ENCODE assay signal across 1 cellular context in genomic region chr14:50060871-50061663, GRCh38.
TF ChIP-seq lines count a peak whose summit lies in the region.

No MANE protein-coding gene starts in this region.

TF ChIP-seq in K562, 482 proteins besides CTCF, POLR2A, EP300 and RAD21 (continued from another document and continues in another):
- TF ChIP-seq ZNF592 (IDR thresholded peaks at IDR 0.05) (peak; percentile 92), CTBP1 (IDR thresholded peaks at IDR 0.05; ENCODE audit: borderline replicate concordance) (peak; percentile 63; the same call in 1 of the 2 replicates), SNIP1 (IDR thresholded peaks at IDR 0.05; ENCODE audit: low read depth) (no peak), VEZF1 (CRISPR knock-in tag; IDR thresholded peaks at IDR 0.05) (0 out of 2 replicates have a peak, but pooled peaks have one; percentile 7), BRF2 (IDR thresholded peaks at IDR 0.05; ENCODE audit: borderline replicate concordance, insufficient read depth, insufficient read length) (no peak), CEBPG (CRISPR knock-in tag; IDR thresholded peaks at IDR 0.05) (peak; percentile 67; the same call in 1 of the 2 replicates), CEBPG (tag; conservative IDR thresholded peaks at IDR 0.05 in 1 of 2, IDR thresholded peaks at IDR 0.05 in 1 of 2) (peak; percentile 75 to 82), HINFP (tag; conservative IDR thresholded peaks at IDR 0.05; ENCODE audit: low read depth) (no peak), PRMT5 (CRISPR knock-in tag; IDR thresholded peaks at IDR 0.05) (no peak), CREM (IDR thresholded peaks at IDR 0.05; ENCODE audit: low read depth) (no peak), ZC3H8 (IDR thresholded peaks at IDR 0.05) (no peak), ETV1 (tag; conservative IDR thresholded peaks at IDR 0.05; ENCODE audit: low read depth) (peak; percentile 63; the same call in 1 of the 2 replicates), NR2F6 (CRISPR knock-in tag; IDR thresholded peaks at IDR 0.05) (no peak), FOXK2 (conservative IDR thresholded peaks at IDR 0.05 in 1 of 2, IDR thresholded peaks at IDR 0.05 in 1 of 2; ENCODE audit: low read depth in 2 of 2) (no peak), NFE2 (IDR thresholded peaks at IDR 0.05; ENCODE audit: low read depth) (peak; percentile 94), RNF2 (IDR thresholded peaks at IDR 0.05) (peak; percentile 69; the same call in 1 of the 2 replicates), MAFG (tag; conservative IDR thresholded peaks at IDR 0.05) (peak; percentile 89), HMBOX1 (IDR thresholded peaks at IDR 0.05) (no peak), RBFOX2 (IDR thresholded peaks at IDR 0.05; ENCODE audit: low read depth, low read length) (peak; percentile 25; the same call in 1 of the 2 replicates), BACH1 (tag; IDR thresholded peaks at IDR 0.05) (peak; percentile 60), CBFA2T2 (conservative IDR thresholded peaks at IDR 0.05) (no peak), ZNF12 (CRISPR knock-in tag; IDR thresholded peaks at IDR 0.05) (no peak), FUS (optimal IDR thresholded peaks at IDR 0.05; ENCODE audit: low read depth, low read length) (no peak), ZNF224 (CRISPR knock-in tag; IDR thresholded peaks at IDR 0.05) (no peak), CHAMP1 (IDR thresholded peaks at IDR 0.05) (no peak), HOMEZ (CRISPR knock-in tag; IDR thresholded peaks at IDR 0.05) (no peak), TARDBP (IDR thresholded peaks at IDR 0.05) (no peak), JUN (IDR thresholded peaks at IDR 0.05; ENCODE audit: borderline replicate concordance, low read depth, low read length) (no peak), JUN (CRISPR knock-in tag; IDR thresholded peaks at IDR 0.05; ENCODE audit: borderline replicate concordance) (no peak), NRF1 (conservative IDR thresholded peaks at IDR 0.05 in 1 of 2, IDR thresholded peaks at IDR 0.05 in 1 of 2) (no peak), GABPA (tag; conservative IDR thresholded peaks at IDR 0.05; ENCODE audit: low read depth) (peak; percentile 9; the same call in 1 of the 2 replicates), CCNT2 (IDR thresholded peaks at IDR 0.05; ENCODE audit: borderline replicate concordance, extremely low read depth, insufficient read length, low read depth, low read length) (no peak), ZNF134 (CRISPR knock-in tag; conservative IDR thresholded peaks at IDR 0.05) (no peak), PML (IDR thresholded peaks at IDR 0.05; ENCODE audit: low read length) (0 out of 2 replicates have a peak, but pooled peaks have one; percentile 7), PTTG1 (tag; IDR thresholded peaks at IDR 0.05; ENCODE audit: low read depth) (no peak), FOSL1 (tag; conservative IDR thresholded peaks at IDR 0.05) (peak; percentile 58), EP400 (IDR thresholded peaks at IDR 0.05) (peak; percentile 50; the same call in 1 of the 2 replicates), MEF2D (tag; conservative IDR thresholded peaks at IDR 0.05; ENCODE audit: low read depth) (peak; percentile 64; the same call in 1 of the 2 replicates), JUND (IDR thresholded peaks at IDR 0.05; ENCODE audit: borderline replicate concordance, low read depth, low read length) (peak; percentile 81), JUND (tag; IDR thresholded peaks at IDR 0.05; ENCODE audit: borderline replicate concordance, low read depth, low read length) (peak; percentile 65; the same call in 1 of the 3 replicates), ZNF589 (CRISPR knock-in tag; IDR thresholded peaks at IDR 0.05; ENCODE audit: low read depth) (peak; percentile 70), EGR1 (conservative IDR thresholded peaks at IDR 0.05) (peak; percentile 46), SREBF1 (IDR thresholded peaks at IDR 0.05; ENCODE audit: borderline replicate concordance, low read depth, low read length) (no peak), ZNF561 (CRISPR knock-in tag; conservative IDR thresholded peaks at IDR 0.05) (no peak), MCM3 (IDR thresholded peaks at IDR 0.05) (no peak), CEBPB (tag; IDR thresholded peaks at IDR 0.05) (peak; percentile 96)
